In genomic region chrX:40011483-40012038, GRCh38 we compare ENCODE assay signal across 13 cellular contexts.
DNase-seq lines count a peak whose midpoint lies in the region; ATAC-seq and TF ChIP-seq lines count a peak whose summit lies in the region.
"Had no signal": no experiment of that assay in that cellular context is flagged by ENCODE, and none has a peak within 500 bp of the region (broad histone marks: within the 10 kb centered on the region; RNA-seq: fewer than 3 reads in every experiment).

No MANE protein-coding gene starts in this region.

- H3K9ac ChIP-seq in rectal smooth muscle tissue (ENCODE audit: low read length), result no peak overlapping the region

- H3K4me3 ChIP-seq in Caco-2 (ENCODE audit: low read depth, low read length) (peak overlapping the region; percentile 69), gastroesophageal sphincter (no peak overlapping the region), rectal smooth muscle tissue (ENCODE audit: low read length) (peak overlapping the region; percentile 74)
- H3K4me3 ChIP-seq: mucosa of descending colon had no signal

- ATAC-seq in gastroesophageal sphincter (no peak), GM19395 (IDR thresholded peaks at IDR 0.05; ENCODE audit: unreplicated experiment) (no peak)

- TF ChIP-seq POLR2A in gastroesophageal sphincter (IDR thresholded peaks at IDR 0.05), result no peak

- TF ChIP-seq CTCF in Caco-2 (IDR thresholded peaks at IDR 0.05; ENCODE audit: insufficient read depth in 1 of 2, low read depth in 1 of 2, low read length in 1 of 2, severe bottlenecking in 1 of 2, unreplicated experiment in 1 of 2) (no peak), gastroesophageal sphincter (IDR thresholded peaks at IDR 0.05) (no peak)

- 10 to 100% methylated on average over 2 to 4 of the region's 20 CpGs for WGBS in gastroesophageal sphincter (ENCODE audit: low coverage in 1 of 2), 2 donors

- H3K9me3 ChIP-seq in Caco-2 (no peaks in the 10 kb centered on the region), gastroesophageal sphincter (no peaks in the 10 kb centered on the region)
- H3K9me3 ChIP-seq: mucosa of descending colon, suprapubic skin had no signal

- peak overlapping the region; percentile 74 for H3K4me3 Mint-ChIP-seq in Caco-2 (ENCODE audit: unreplicated experiment)
- H3K4me3 Mint-ChIP-seq in activated T-cell treated with anti-CD3 and anti-CD28 coated beads, Interleukin-2, amount 50 U/mL, for 24 hours, result no peak overlapping the region
- H3K4me3 Mint-ChIP-seq: T-helper 17 cell had no signal

- POLR2A ChIA-PET in Caco-2 (lab: Charles Lee), result no interaction called here

- H3K27me3 ChIP-seq in Caco-2 (replicated peaks; ENCODE audit: control insufficient read depth, insufficient read depth, low read length) (no peaks in the 10 kb centered on the region), gastroesophageal sphincter (no peaks in the 10 kb centered on the region), rectal smooth muscle tissue (ENCODE audit: control insufficient read depth, insufficient read depth, low read length) (peaks cover 13% of the 10 kb centered on the region)

- no peaks in the 10 kb centered on the region for H3K9me3 Mint-ChIP-seq in Caco-2 (ENCODE audit: unreplicated experiment)
- H3K9me3 Mint-ChIP-seq in activated T-cell treated with anti-CD3 and anti-CD28 coated beads, Interleukin-2, amount 50 U/mL, for 24 hours, result peaks cover 11% of the 10 kb centered on the region
- H3K9me3 Mint-ChIP-seq: central memory CD8-positive, alpha-beta T cell had no signal

- peaks cover 17% of the 10 kb centered on the region for H3K36me3 Mint-ChIP-seq in Caco-2 (ENCODE audit: insufficient read depth, unreplicated experiment)
- H3K36me3 Mint-ChIP-seq in activated T-cell treated with anti-CD3 and anti-CD28 coated beads, Interleukin-2, amount 50 U/mL, for 24 hours (ENCODE audit: low read depth), result no peaks in the 10 kb centered on the region

- DNase-seq in Caco-2 (no peak), NCI-H2171 treated with DMSO at 0.1 percent for 48 hours (lab: John Stamatoyannopoulos, UW) (peak; percentile 50), cerebellum (ENCODE audit: low spot score) (no peak)
- DNase-seq in activated T-cell treated with anti-CD3 and anti-CD28 coated beads, Interleukin-2, amount 50 U/mL, for 24 hours, result no peak
- no peak for DNase-seq in activated T-cell treated with anti-CD3 and anti-CD28 coated beads, Interleukin-2, amount 50 U/mL, for 1 hour
- DNase-seq: activated T-cell treated with anti-CD3 and anti-CD28 coated beads for 4 hours, T-helper 17 cell had no signal

- TF ChIP-seq EP300 in gastroesophageal sphincter (IDR thresholded peaks at IDR 0.05), result no peak

- no peaks in the 10 kb centered on the region for H3K27me3 Mint-ChIP-seq in Caco-2 (ENCODE audit: insufficient read depth, unreplicated experiment)
- peaks cover 80% of the 10 kb centered on the region for H3K27me3 Mint-ChIP-seq in activated T-cell treated with anti-CD3 and anti-CD28 coated beads, Interleukin-2, amount 50 U/mL, for 24 hours

- BruUV-seq in Caco-2 (replicated peaks; lab: Mats Ljungman, UMichigan), result no TSS peak

- CTCF ChIA-PET in Caco-2 (lab: Charles Lee), result interaction anchor here (0.7 kb wide), 1 partner anchor 161 kb away, joined by 4 read pairs; no protein-coding TSS in a partner anchor

- H3K27ac Mint-ChIP-seq in Caco-2 (ENCODE audit: unreplicated experiment), result peak overlapping the region; percentile 89
- no peak overlapping the region for H3K27ac Mint-ChIP-seq in activated T-cell treated with anti-CD3 and anti-CD28 coated beads, Interleukin-2, amount 50 U/mL, for 24 hours
- H3K27ac Mint-ChIP-seq: T-helper 17 cell had no signal

- intact Hi-C loops in Caco-2 (cut with micrococcal nuclease; ENCODE audit: unreplicated experiment), result loop anchor here (2.0 to 10.0 kb wide), 4 partner anchors 87 to 253 kb away; no protein-coding TSS in a partner anchor

- peaks cover 8% of the 10 kb centered on the region for H3K4me1 Mint-ChIP-seq in Caco-2 (ENCODE audit: low read depth, unreplicated experiment)
- peaks cover 37% of the 10 kb centered on the region for H3K4me1 Mint-ChIP-seq in activated T-cell treated with anti-CD3 and anti-CD28 coated beads, Interleukin-2, amount 50 U/mL, for 24 hours (ENCODE audit: low read depth)

- H3K27ac ChIP-seq in gastroesophageal sphincter (peak overlapping the region in 3 of 4 donors; percentile 91 to 92 (median 91)), rectal smooth muscle tissue (ENCODE audit: low read depth, low read length) (no peak overlapping the region)

- H3K36me3 ChIP-seq in Caco-2 (ENCODE audit: control insufficient read depth, insufficient read depth, low read length), result no peaks in the 10 kb centered on the region
- no peaks in the 10 kb centered on the region for H3K36me3 ChIP-seq in gastroesophageal sphincter
- H3K36me3 ChIP-seq in rectal smooth muscle tissue (ENCODE audit: control insufficient read depth, insufficient read depth, low read length), result no peaks in the 10 kb centered on the region
- H3K36me3 ChIP-seq: suprapubic skin had no signal

- peaks cover 20% of the 10 kb centered on the region for H3K4me1 ChIP-seq in Caco-2
- H3K4me1 ChIP-seq in gastroesophageal sphincter, result peaks cover 0 to 33% (median 0%) of the 10 kb centered on the region in 3 donors
- no peaks in the 10 kb centered on the region for H3K4me1 ChIP-seq in rectal smooth muscle tissue (ENCODE audit: control insufficient read depth, insufficient read depth, low read length)

Comparison
In these comparisons a context has a peak if more than half of its experiments do, and no peak if none do; other contexts are left out.
1. H3K4me3 ChIP-seq: peak in Caco-2 (single experiment) and rectal smooth muscle tissue (single experiment); none in gastroesophageal sphincter (0 of 2).